Comparison of ENCODE assay signal across 8 cellular contexts in the genomic region with DNA sequence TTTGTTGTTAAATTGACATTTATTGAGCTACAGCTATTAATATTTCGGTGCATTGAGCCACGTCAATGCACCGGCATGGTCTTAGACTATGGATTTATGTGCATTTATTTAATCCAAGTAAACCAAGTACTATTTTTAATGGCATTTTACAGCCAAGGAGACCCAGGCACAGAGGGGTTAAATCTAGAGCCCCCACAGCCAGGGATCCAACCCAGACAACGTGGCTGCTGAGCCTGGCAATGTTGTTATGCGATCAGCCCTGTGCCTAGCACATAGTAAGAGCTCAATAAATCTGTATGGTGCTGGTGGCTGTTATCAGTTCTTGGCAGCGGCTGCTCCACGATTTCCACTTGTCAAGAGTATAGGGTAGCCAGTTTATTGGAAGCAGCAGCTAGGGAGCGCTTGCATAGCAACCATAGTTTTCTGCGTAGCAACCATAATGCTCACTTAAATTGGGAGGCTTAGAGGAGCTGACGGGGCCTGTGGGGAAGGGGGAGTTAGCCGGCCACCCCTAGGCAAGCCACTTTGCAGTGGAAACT. TPM values are rescaled to one million over a fixed set of nuclear protein-coding genes. Genes with fewer than 3 reads are reported as not detected.
DNase-seq lines count a peak whose midpoint lies in the region; ATAC-seq and TF ChIP-seq lines count a peak whose summit lies in the region.

No MANE protein-coding gene starts in this region.

- intact Hi-C loops in HCT116 (cut with micrococcal nuclease): loop anchor here (5.0 to 10.0 kb wide), 2 partner anchors 188 to 984 kb away; a partner anchor contains a TSS
- intact Hi-C loops in upper lobe of right lung (cut with DNase I): no loop called here

- TF ChIP-seq RAD21 in HCT116 (IDR thresholded peaks at IDR 0.05; ENCODE audit: low read depth): no peak

- POLR2A ChIA-PET in HCT116 (lab: Charles Lee): interaction anchor here (0.7 to 1.2 kb wide), 4 partner anchors 10 to 16 kb away, joined by 3 to 5 read pairs (median 3); no protein-coding TSS in a partner anchor

- peaks cover 25% of the 10 kb centered on the region for H4K20me1 ChIP-seq in HCT116 (ENCODE audit: insufficient read depth)

- peak overlapping the region; percentile 97 for H3K9ac ChIP-seq in HCT116 (ENCODE audit: low read length)
- peak overlapping the region; percentile 82 for H3K9ac ChIP-seq in NT2/D1 (ENCODE audit: insufficient read length, low read depth)

- peak overlapping the region; percentile 53 to 66 for H3K4me3 ChIP-seq in HCT116 (replicated peaks in 1 of 2; ENCODE audit: low read depth in 1 of 2, low read length in 2 of 2)
- peak overlapping the region; percentile 59 for H3K4me3 ChIP-seq in NT2/D1 (ENCODE audit: insufficient read length, low read depth)
- peak overlapping the region; percentile 91 for H3K4me3 ChIP-seq in upper lobe of right lung

- H2AFZ ChIP-seq in HCT116 (ENCODE audit: low read depth, low read length, poor library complexity, severe bottlenecking): peak overlapping the region; percentile 24

- peaks cover 44% of the 10 kb centered on the region for H3K79me2 ChIP-seq in HCT116 (ENCODE audit: insufficient read depth, low read length)

- H3K27ac ChIP-seq in HCT116 (ENCODE audit: low read depth, low read length) (peak overlapping the region; percentile 95), upper lobe of right lung (peak overlapping the region; percentile 100)

- BruUV-seq in HCT116 (replicated peaks; lab: Mats Ljungman, UMichigan): no TSS peak

- peak in 1 of 3 experiments; percentile 15; a peak in 1 of 6 replicates for TF ChIP-seq CTCF in HCT116 (IDR thresholded peaks at IDR 0.05 in 2 of 3, conservative IDR thresholded peaks at IDR 0.05 in 1 of 3; ENCODE audit: borderline replicate concordance in 1 of 3, insufficient read depth in 1 of 3, low read depth in 2 of 3, low read length in 2 of 3)
- no peak for TF ChIP-seq CTCF in chondrocyte (IDR thresholded peaks at IDR 0.05)
- no peak for TF ChIP-seq CTCF in upper lobe of right lung (IDR thresholded peaks at IDR 0.05)

- H3K4me1 Mint-ChIP-seq in chondrocyte (ENCODE audit: low read depth) (peaks cover 26% of the 10 kb centered on the region), memory B cell (peaks cover 20% of the 10 kb centered on the region)

- RAD21 ChIA-PET in HCT116 (lab: Charles Lee; ENCODE audit: low non-redundant PET in 1 of 2, low total read pairs in 2 of 2, uncharacterized antibody in 2 of 2, unreplicated experiment in 2 of 2): no interaction called here

- DNase-seq in DMS 273 treated with DMSO at 0.1 percent for 48 hours (lab: John Stamatoyannopoulos, UW) (peak; percentile 87), HCT116 (ENCODE audit: low read depth, low spot score) (no peak), NT2/D1 (ENCODE audit: low read depth, low spot score) (no peak), chondrocyte (ENCODE audit: low spot score) (no peak), memory B cell (ENCODE audit: low spot score in 2 of 2) (no peak), upper lobe of right lung (no peak), NCI-H187 treated with DMSO at 0.1 percent for 48 hours (lab: John Stamatoyannopoulos, UW) (no peak)

- CTCF ChIA-PET in HCT116 (lab: Charles Lee): interaction anchor here (1.1 kb wide), 1 partner anchor 22 kb away, joined by 7 read pairs; no protein-coding TSS in a partner anchor

- H3K4me3 Mint-ChIP-seq in chondrocyte (ENCODE audit: unreplicated experiment): peak overlapping the region; percentile 100
- peak overlapping the region; percentile 99 for H3K4me3 Mint-ChIP-seq in memory B cell

- H3K9me3 Mint-ChIP-seq in chondrocyte (ENCODE audit: low read depth) (no peaks in the 10 kb centered on the region), memory B cell (no peaks in the 10 kb centered on the region)

- no peaks in the 10 kb centered on the region for H3K27me3 Mint-ChIP-seq in chondrocyte (ENCODE audit: low read depth)
- no peaks in the 10 kb centered on the region for H3K27me3 Mint-ChIP-seq in memory B cell

- peak overlapping the region; percentile 85 for H3K27ac Mint-ChIP-seq in chondrocyte (ENCODE audit: unreplicated experiment)
- peak overlapping the region; percentile 99 for H3K27ac Mint-ChIP-seq in memory B cell

- H3K27me3 ChIP-seq in HCT116 (ENCODE audit: insufficient read depth, low read length) (no peaks in the 10 kb centered on the region), NT2/D1 (ENCODE audit: insufficient read depth, insufficient read length) (no peaks in the 10 kb centered on the region), upper lobe of right lung (no peaks in the 10 kb centered on the region)

- ATAC-seq in HCT116 (peak; percentile 69), memory B cell (ENCODE audit: low read depth) (no peak), upper lobe of right lung (peak; percentile 51), HG03095 (IDR thresholded peaks at IDR 0.05; ENCODE audit: unreplicated experiment) (no peak)

- no peaks in the 10 kb centered on the region for H3K9me2 ChIP-seq in HCT116 (ENCODE audit: insufficient read depth)

- H3K4me1 ChIP-seq in HCT116 (ENCODE audit: control insufficient read depth in 1 of 2, insufficient read depth in 2 of 2, low read length in 2 of 2) (peaks cover 22 to 33% of the 10 kb centered on the region in 2 experiments), NT2/D1 (ENCODE audit: insufficient read depth, insufficient read length) (no peaks in the 10 kb centered on the region), upper lobe of right lung (peaks cover 25% of the 10 kb centered on the region)

- no peak for TF ChIP-seq POLR2A in HCT116 (IDR thresholded peaks at IDR 0.05; ENCODE audit: borderline replicate concordance, extremely low read depth, insufficient read depth, insufficient read length)

- peak overlapping the region; percentile 83 for H3K4me2 ChIP-seq in HCT116 (ENCODE audit: low read length)

- H3K36me3 Mint-ChIP-seq in chondrocyte (ENCODE audit: low read depth) (peaks cover 4% of the 10 kb centered on the region), memory B cell (peaks cover 7% of the 10 kb centered on the region)

- H3K9me3 ChIP-seq in HCT116 (ENCODE audit: control insufficient read depth in 1 of 2, insufficient read depth in 1 of 2, low read depth in 1 of 2, low read length in 2 of 2) (no peaks in the 10 kb centered on the region), NT2/D1 (ENCODE audit: insufficient read depth, low read length) (no peaks in the 10 kb centered on the region), upper lobe of right lung (no peaks in the 10 kb centered on the region)

- H3K36me3 ChIP-seq in HCT116 (ENCODE audit: control insufficient read depth in 1 of 2, insufficient read depth in 2 of 2, low read length in 2 of 2) (peaks cover 0 to 10% of the 10 kb centered on the region in 2 experiments; a peak in 1 of 4 replicates), NT2/D1 (ENCODE audit: insufficient read depth, insufficient read length, low read length) (peaks cover 24% of the 10 kb centered on the region), upper lobe of right lung (no peaks in the 10 kb centered on the region)

TF ChIP-seq in HCT116, 20 proteins besides CTCF, POLR2A, EP300 and RAD21 (continues in another document):
- TF ChIP-seq CBX3 (IDR thresholded peaks at IDR 0.05; ENCODE audit: low read depth) (no peak), SP1 (IDR thresholded peaks at IDR 0.05; ENCODE audit: low read depth) (no peak), ZFX (IDR thresholded peaks at IDR 0.05) (no peak)
- TF ChIP-seq, protein P1, sequence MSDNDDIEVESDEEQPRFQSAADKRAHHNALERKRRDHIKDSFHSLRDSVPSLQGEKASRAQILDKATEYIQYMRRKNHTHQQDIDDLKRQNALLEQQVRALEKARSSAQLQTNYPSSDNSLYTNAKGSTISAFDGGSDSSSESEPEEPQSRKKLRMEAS (IDR thresholded peaks at IDR 0.05): no peak
- TF ChIP-seq, protein P2, sequence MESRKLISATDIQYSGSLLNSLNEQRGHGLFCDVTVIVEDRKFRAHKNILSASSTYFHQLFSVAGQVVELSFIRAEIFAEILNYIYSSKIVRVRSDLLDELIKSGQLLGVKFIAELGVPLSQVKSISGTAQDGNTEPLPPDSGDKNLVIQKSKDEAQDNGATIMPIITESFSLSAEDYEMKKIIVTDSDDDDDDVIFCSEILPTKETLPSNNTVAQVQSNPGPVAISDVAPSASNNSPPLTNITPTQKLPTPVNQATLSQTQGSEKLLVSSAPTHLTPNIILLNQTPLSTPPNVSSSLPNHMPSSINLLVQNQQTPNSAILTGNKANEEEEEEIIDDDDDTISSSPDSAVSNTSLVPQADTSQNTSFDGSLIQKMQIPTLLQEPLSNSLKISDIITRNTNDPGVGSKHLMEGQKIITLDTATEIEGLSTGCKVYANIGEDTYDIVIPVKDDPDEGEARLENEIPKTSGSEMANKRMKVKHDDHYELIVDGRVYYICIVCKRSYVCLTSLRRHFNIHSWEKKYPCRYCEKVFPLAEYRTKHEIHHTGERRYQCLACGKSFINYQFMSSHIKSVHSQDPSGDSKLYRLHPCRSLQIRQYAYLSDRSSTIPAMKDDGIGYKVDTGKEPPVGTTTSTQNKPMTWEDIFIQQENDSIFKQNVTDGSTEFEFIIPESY (IDR thresholded peaks at IDR 0.05; ENCODE audit: extremely low read depth, insufficient replicate concordance, low read length): no peak
- TF ChIP-seq, protein P3, sequence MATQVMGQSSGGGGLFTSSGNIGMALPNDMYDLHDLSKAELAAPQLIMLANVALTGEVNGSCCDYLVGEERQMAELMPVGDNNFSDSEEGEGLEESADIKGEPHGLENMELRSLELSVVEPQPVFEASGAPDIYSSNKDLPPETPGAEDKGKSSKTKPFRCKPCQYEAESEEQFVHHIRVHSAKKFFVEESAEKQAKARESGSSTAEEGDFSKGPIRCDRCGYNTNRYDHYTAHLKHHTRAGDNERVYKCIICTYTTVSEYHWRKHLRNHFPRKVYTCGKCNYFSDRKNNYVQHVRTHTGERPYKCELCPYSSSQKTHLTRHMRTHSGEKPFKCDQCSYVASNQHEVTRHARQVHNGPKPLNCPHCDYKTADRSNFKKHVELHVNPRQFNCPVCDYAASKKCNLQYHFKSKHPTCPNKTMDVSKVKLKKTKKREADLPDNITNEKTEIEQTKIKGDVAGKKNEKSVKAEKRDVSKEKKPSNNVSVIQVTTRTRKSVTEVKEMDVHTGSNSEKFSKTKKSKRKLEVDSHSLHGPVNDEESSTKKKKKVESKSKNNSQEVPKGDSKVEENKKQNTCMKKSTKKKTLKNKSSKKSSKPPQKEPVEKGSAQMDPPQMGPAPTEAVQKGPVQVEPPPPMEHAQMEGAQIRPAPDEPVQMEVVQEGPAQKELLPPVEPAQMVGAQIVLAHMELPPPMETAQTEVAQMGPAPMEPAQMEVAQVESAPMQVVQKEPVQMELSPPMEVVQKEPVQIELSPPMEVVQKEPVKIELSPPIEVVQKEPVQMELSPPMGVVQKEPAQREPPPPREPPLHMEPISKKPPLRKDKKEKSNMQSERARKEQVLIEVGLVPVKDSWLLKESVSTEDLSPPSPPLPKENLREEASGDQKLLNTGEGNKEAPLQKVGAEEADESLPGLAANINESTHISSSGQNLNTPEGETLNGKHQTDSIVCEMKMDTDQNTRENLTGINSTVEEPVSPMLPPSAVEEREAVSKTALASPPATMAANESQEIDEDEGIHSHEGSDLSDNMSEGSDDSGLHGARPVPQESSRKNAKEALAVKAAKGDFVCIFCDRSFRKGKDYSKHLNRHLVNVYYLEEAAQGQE (IDR thresholded peaks at IDR 0.05; ENCODE audit: low read depth): no peak

RNA-seq across cellular contexts. Expression of a gene that starts 0.5 kb away (rescaled TPM):
- total RNA-seq in HCT116 (2021; ENCODE audit: unreplicated experiment) (52.4 TPM), chondrocyte (30.9 to 40.8 TPM (median 33.0 TPM) in 3 replicates), upper lobe of right lung (43.8 TPM)
- 20.8 and 22.0 TPM in 2 replicates for polyA plus RNA-seq in HCT116 (2012)

Comparison
In these comparisons a context has a peak if more than half of its experiments do, and no peak if none do; other contexts are left out.
1. ATAC-seq: peak in HCT116 (single experiment) and upper lobe of right lung (single experiment); none in memory B cell (single experiment) and HG03095 (single experiment).
2. Peak in every context shown above with its lines, with median percentiles within 50 percentile points of each other: H3K4me3 ChIP-seq.